1 cellular context compared by ENCODE assay signal in genomic region chr20:46400253-46400652, GRCh38.
A peak's percentile ranks its signal among the peaks of the same experiment; 100 is the strongest.
TF ChIP-seq lines count a peak whose summit lies in the region.

No MANE protein-coding gene starts in this region.

TF ChIP-seq in IMR-90, 13 proteins besides CTCF, POLR2A, EP300 and RAD21 (continued from another document):
- peak; percentile 85 for TF ChIP-seq BHLHE40 (IDR thresholded peaks at IDR 0.05; ENCODE audit: low read depth, low read length)
- TF ChIP-seq MAZ (IDR thresholded peaks at IDR 0.05; ENCODE audit: borderline replicate concordance, low read depth, low read length), result no peak
- TF ChIP-seq FOS (IDR thresholded peaks at IDR 0.05; ENCODE audit: low read depth, low read length), result no peak
- peak; percentile 93 for TF ChIP-seq CEBPB (IDR thresholded peaks at IDR 0.05; ENCODE audit: low read depth, low read length)
- TF ChIP-seq ELK1 (IDR thresholded peaks at IDR 0.05; ENCODE audit: borderline replicate concordance, low read depth, low read length), result no peak
- no peak for TF ChIP-seq CHD1 (IDR thresholded peaks at IDR 0.05; ENCODE audit: low read depth, low read length)
- no peak for TF ChIP-seq SMC3 (IDR thresholded peaks at IDR 0.05; ENCODE audit: low read depth, low read length)
- TF ChIP-seq NFE2L2 (IDR thresholded peaks at IDR 0.05; ENCODE audit: low read depth, low read length), result no peak
